Comparison of ENCODE assay signal across 8 cellular contexts in genomic region chr4:109731052-109731545, GRCh38. TPM values are rescaled to one million over a fixed set of nuclear protein-coding genes. Genes with fewer than 3 reads are reported as not detected.
DNase-seq lines count a peak whose midpoint lies in the region; ATAC-seq, FAIRE-seq and TF ChIP-seq lines count a peak whose summit lies in the region.
"Not testable (repeated sequence)": the region's sequence is repeated elsewhere in the genome, so short reads cannot be mapped to it uniquely, and the experiment has no call there.

No MANE protein-coding gene starts in this region.

- RAD21 ChIA-PET in HCT116 (lab: Charles Lee; ENCODE audit: low non-redundant PET in 1 of 2, low total read pairs in 2 of 2, uncharacterized antibody in 2 of 2, unreplicated experiment in 2 of 2): not testable (repeated sequence)

- not testable (repeated sequence) for ATAC-seq in HCT116; activated T-helper 17 cell treated with anti-CD3 and anti-CD28 coated beads, Interleukin-2, amount 50 U/mL, for 72 hours (replicated peaks); pancreas

- H3K9me3 ChIP-seq in HCT116 (ENCODE audit: control insufficient read depth in 1 of 2, insufficient read depth in 1 of 2, low read depth in 1 of 2, low read length in 2 of 2); SJCRH30 (replicated peaks); pancreas; suprapubic skin: not testable (repeated sequence)

- H3K27ac ChIP-seq in C4-2B: peak overlapping the region; percentile 98; the same call in 1 of the 2 replicates
- not testable (repeated sequence) for H3K27ac ChIP-seq in HCT116 (ENCODE audit: low read depth, low read length); SJCRH30; suprapubic skin
- peak overlapping the region; percentile 87 to 97 (median 95) for H3K27ac ChIP-seq in pancreas

- not testable (repeated sequence) for H3K9me3 Mint-ChIP-seq in activated T-helper 17 cell treated with anti-CD3 and anti-CD28 coated beads, Interleukin-2, amount 50 U/mL, for 72 hours; endothelial cell (ENCODE audit: unreplicated experiment); mesothelial cell of epicardium

- H3K4me1 Mint-ChIP-seq in activated T-helper 17 cell treated with anti-CD3 and anti-CD28 coated beads, Interleukin-2, amount 50 U/mL, for 72 hours: not testable (repeated sequence)
- H3K4me1 Mint-ChIP-seq in endothelial cell (ENCODE audit: unreplicated experiment) (peaks cover 15% of the 10 kb centered on the region), mesothelial cell of epicardium (peaks cover 28% of the 10 kb centered on the region)

- not testable (repeated sequence) for H3K9me2 ChIP-seq in HCT116 (ENCODE audit: insufficient read depth)

- not testable (repeated sequence) for BruUV-seq in HCT116 (replicated peaks; lab: Mats Ljungman, UMichigan)

- peaks cover 6 to 17% of the 10 kb centered on the region in 2 experiments for H3K4me1 ChIP-seq in HCT116 (ENCODE audit: control insufficient read depth in 1 of 2, insufficient read depth in 2 of 2, low read length in 2 of 2)
- H3K4me1 ChIP-seq in SJCRH30: not testable (repeated sequence)
- H3K4me1 ChIP-seq in pancreas: peaks cover 8 to 13% (median 9%) of the 10 kb centered on the region in 3 donors
- H3K4me1 ChIP-seq in suprapubic skin: peaks cover 24% of the 10 kb centered on the region

- H3K4me2 ChIP-seq in HCT116 (ENCODE audit: low read length): not testable (repeated sequence)

- intact Hi-C loops in HCT116 (cut with micrococcal nuclease); pancreas (cut with DNase I): not testable (repeated sequence)

- DNase-seq in HCT116 (ENCODE audit: low read depth, low spot score); SJCRH30; endothelial cell (ENCODE audit: low spot score); mesothelial cell of epicardium (ENCODE audit: low spot score in 2 of 2, unreplicated experiment in 2 of 2); suprapubic skin (ENCODE audit: low spot score in 2 of 2): not testable (repeated sequence)
- peak in 1 of 6 donors; percentile 25 for DNase-seq in pancreas

- not testable (repeated sequence) for FAIRE-seq in pancreas (lab: Jason Lieb, UNC)

- not testable (repeated sequence) for H3K27ac Mint-ChIP-seq in activated T-helper 17 cell treated with anti-CD3 and anti-CD28 coated beads, Interleukin-2, amount 50 U/mL, for 72 hours
- H3K27ac Mint-ChIP-seq in endothelial cell (ENCODE audit: unreplicated experiment) (peak overlapping the region; percentile 82), mesothelial cell of epicardium (peak overlapping the region; percentile 94)

- H3K4me3 Mint-ChIP-seq in activated T-helper 17 cell treated with anti-CD3 and anti-CD28 coated beads, Interleukin-2, amount 50 U/mL, for 72 hours: peak overlapping the region; percentile 85
- H3K4me3 Mint-ChIP-seq in endothelial cell (ENCODE audit: unreplicated experiment) (peak overlapping the region; percentile 90), mesothelial cell of epicardium (peak overlapping the region; percentile 73)

- not testable (repeated sequence) for H3K36me3 ChIP-seq in HCT116 (ENCODE audit: control insufficient read depth in 1 of 2, insufficient read depth in 2 of 2, low read length in 2 of 2); SJCRH30; pancreas; suprapubic skin

- H3K9ac ChIP-seq in HCT116 (ENCODE audit: low read length): not testable (repeated sequence)

- H3K27me3 Mint-ChIP-seq in activated T-helper 17 cell treated with anti-CD3 and anti-CD28 coated beads, Interleukin-2, amount 50 U/mL, for 72 hours; endothelial cell (ENCODE audit: unreplicated experiment); mesothelial cell of epicardium (ENCODE audit: low read depth): not testable (repeated sequence)

- not testable (repeated sequence) for H3K4me3 ChIP-seq in HCT116 (replicated peaks in 1 of 2; ENCODE audit: low read depth in 1 of 2, low read length in 2 of 2)
- H3K4me3 ChIP-seq in SJCRH30 (peak overlapping the region; percentile 98), pancreas (peak overlapping the region in 2 of 4 donors; percentile 68 to 79), suprapubic skin (peak overlapping the region; percentile 90)

- H3K27me3 ChIP-seq in HCT116 (ENCODE audit: insufficient read depth, low read length); SJCRH30; pancreas; suprapubic skin: not testable (repeated sequence)

- TF ChIP-seq EP300 in suprapubic skin (IDR thresholded peaks at IDR 0.05): not testable (repeated sequence)

- 79 to 81% methylated on average over 11 of the region's 11 CpGs for WGBS in pancreas, 2 donors
- WGBS in suprapubic skin: 93% methylated on average over 11 of the region's 11 CpGs

- not testable (repeated sequence) for H4K20me1 ChIP-seq in HCT116 (ENCODE audit: insufficient read depth)

- POLR2A ChIA-PET in HCT116 (lab: Charles Lee): interaction anchor here (0.7 kb wide), 1 partner anchor 84 kb away, joined by 3 read pairs; no protein-coding TSS in a partner anchor

- TF ChIP-seq RAD21 in HCT116 (IDR thresholded peaks at IDR 0.05; ENCODE audit: low read depth): not testable (repeated sequence)

- TF ChIP-seq CTCF in C4-2B (conservative IDR thresholded peaks at IDR 0.05); HCT116 (IDR thresholded peaks at IDR 0.05 in 2 of 3, conservative IDR thresholded peaks at IDR 0.05 in 1 of 3; ENCODE audit: borderline replicate concordance in 1 of 3, insufficient read depth in 1 of 3, low read depth in 2 of 3, low read length in 2 of 3); endothelial cell (IDR thresholded peaks at IDR 0.05; ENCODE audit: unreplicated experiment); mesothelial cell of epicardium (IDR thresholded peaks at IDR 0.05; ENCODE audit: unreplicated experiment); pancreas (IDR thresholded peaks at IDR 0.05); suprapubic skin (IDR thresholded peaks at IDR 0.05): not testable (repeated sequence)

- CTCF ChIA-PET in HCT116 (lab: Charles Lee): not testable (repeated sequence)

- H2AFZ ChIP-seq in HCT116 (ENCODE audit: low read depth, low read length, poor library complexity, severe bottlenecking): peak overlapping the region; percentile 57

- peaks cover 33% of the 10 kb centered on the region for H3K79me2 ChIP-seq in HCT116 (ENCODE audit: insufficient read depth, low read length)

- peaks cover 11% of the 10 kb centered on the region for H3K36me3 Mint-ChIP-seq in activated T-helper 17 cell treated with anti-CD3 and anti-CD28 coated beads, Interleukin-2, amount 50 U/mL, for 72 hours (ENCODE audit: low read depth)
- not testable (repeated sequence) for H3K36me3 Mint-ChIP-seq in endothelial cell (ENCODE audit: low read depth, unreplicated experiment)
- peaks cover 15% of the 10 kb centered on the region for H3K36me3 Mint-ChIP-seq in mesothelial cell of epicardium

- TF ChIP-seq POLR2A in HCT116 (IDR thresholded peaks at IDR 0.05; ENCODE audit: borderline replicate concordance, extremely low read depth, insufficient read depth, insufficient read length); suprapubic skin (IDR thresholded peaks at IDR 0.05): not testable (repeated sequence)

RNA-seq across cellular contexts. Expression of gene PLA2G12A, which starts 1.2 kb away (rescaled TPM):
- total RNA-seq in HCT116 (2021; ENCODE audit: unreplicated experiment) (37.9 TPM), endothelial cell (ENCODE audit: unreplicated experiment) (31.1 TPM), mesothelial cell of epicardium (49.7 to 53.8 TPM (median 51.0 TPM) in 3 replicates), pancreas (10 to 100 TPM; 31.0 to 45.4 (median 34.6) TPM), suprapubic skin (10 to 100 TPM; 15.6 to 33.2 (median 20.5) TPM)
- polyA plus RNA-seq in HCT116 (2012): 41.6 and 46.2 TPM in 2 replicates
- total RNA-seq in SJCRH30 (2014; rRNA removed; shearing (Covaris generic)): 20.5 and 22.6 TPM in 2 replicates
- total RNA-seq in activated T-helper 17 cell treated with anti-CD3 and anti-CD28 coated beads, Interleukin-2, amount 50 U/mL, for 72 hours: 10 to 100 TPM; 17.8 to 27.5 TPM
- polyA plus RNA-seq in pancreas: 10 to 100 TPM in 1 of 2 donors, 1 to 10 TPM in 1; 8.4 to 12.0 TPM

RNA-seq across cellular contexts. Expression of gene CASP6, which starts 27.9 kb away (rescaled TPM):
- total RNA-seq in HCT116 (2021; ENCODE audit: unreplicated experiment) (18.1 TPM), endothelial cell (ENCODE audit: unreplicated experiment) (76.4 TPM), mesothelial cell of epicardium (36.7 to 38.2 TPM (median 37.3 TPM) in 3 replicates), pancreas (10 to 100 TPM in 3 of 6 donors, 1 to 10 TPM in 3; 6.4 to 18.6 (median 10.1) TPM), suprapubic skin (10 to 100 TPM; 18.4 to 30.5 (median 20.3) TPM)
- 14.8 and 20.6 TPM in 2 replicates for polyA plus RNA-seq in HCT116 (2012)
- total RNA-seq in SJCRH30 (2014; rRNA removed; shearing (Covaris generic)): 25.0 and 27.0 TPM in 2 replicates
- total RNA-seq in activated T-helper 17 cell treated with anti-CD3 and anti-CD28 coated beads, Interleukin-2, amount 50 U/mL, for 72 hours: 10 to 100 TPM; 21.6 to 30.0 TPM
- polyA plus RNA-seq in pancreas: 10 to 100 TPM in 1 of 2 donors, 1 to 10 TPM in 1; 9.8 to 14.8 TPM
